Comparison of ENCODE assay signal across 14 cellular contexts in the genomic region with DNA sequence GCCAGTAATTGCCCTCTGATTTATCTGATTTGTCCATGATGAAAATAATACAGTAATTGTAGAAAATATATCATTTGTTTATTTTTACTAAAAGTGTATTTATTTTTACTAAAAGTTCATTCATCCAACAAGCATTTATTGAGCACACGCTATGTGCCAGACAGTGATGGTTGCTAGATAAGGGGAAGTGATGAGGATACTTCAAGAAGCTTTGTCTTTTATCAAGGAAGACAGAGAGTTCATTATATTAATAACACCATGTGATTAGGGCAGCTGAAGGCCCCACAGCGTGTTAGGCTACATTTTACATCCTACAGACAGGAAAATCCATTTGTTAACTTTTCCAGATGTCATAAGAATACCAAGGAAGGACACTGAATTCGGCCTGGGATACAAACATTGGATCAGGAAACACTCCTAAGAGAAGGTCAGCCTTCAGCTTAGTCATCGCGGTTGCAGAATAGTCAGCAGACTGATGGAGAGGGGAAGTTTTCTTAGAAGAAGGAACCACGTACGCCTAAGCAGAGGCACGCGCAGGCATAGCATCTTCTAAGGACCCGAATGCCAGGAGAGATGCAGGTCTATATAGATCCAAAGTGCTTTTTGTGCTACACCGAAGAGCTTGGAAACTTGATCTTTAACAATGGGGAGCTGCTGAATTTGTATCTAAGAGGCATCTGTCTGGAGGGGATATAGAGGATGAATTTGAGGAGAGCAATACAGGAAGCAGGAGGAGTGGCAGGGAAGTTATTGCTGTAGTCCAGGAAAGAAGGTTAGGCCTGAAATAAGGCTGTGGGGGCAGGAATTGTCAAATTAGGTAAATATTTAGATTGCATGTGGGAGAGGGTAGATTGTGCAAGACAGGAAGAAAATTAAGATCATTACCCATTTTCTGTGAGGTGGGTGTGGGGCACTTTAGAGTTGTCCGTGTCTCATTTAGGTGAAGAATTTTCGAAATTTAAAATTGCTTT.
DNase-seq lines count a peak whose midpoint lies in the region; ATAC-seq and TF ChIP-seq lines count a peak whose summit lies in the region.
"Had no signal": no experiment of that assay in that cellular context is flagged by ENCODE, and none has a peak within 500 bp of the region (broad histone marks: within the 10 kb centered on the region; RNA-seq: fewer than 3 reads in every experiment).

No MANE protein-coding gene starts in this region.

- H3K4me3 ChIP-seq in cardiac fibroblast (replicated peaks in 1 of 2; ENCODE audit: low read depth in 2 of 2, low read length in 2 of 2), result no peak overlapping the region
- H3K4me3 ChIP-seq in lung, result no peak overlapping the region
- H3K4me3 ChIP-seq: colonic mucosa, gastroesophageal sphincter, prostate gland, SK-N-MC had no signal

- DNase-seq in COLO829 (ENCODE audit: low spot score) (peak; percentile 100), NOMO-1 treated with DMSO at 0.1 percent for 48 hours (lab: John Stamatoyannopoulos, UW; ENCODE audit: unreplicated experiment) (peak; percentile 39), cardiac fibroblast (ENCODE audit: low read depth in 2 of 2) (peak; percentile 2 to 6), lung (ENCODE audit: low spot score) (peak; percentile 38), SW480 (ENCODE audit: low spot score) (no peak), OCI-M2 (lab: John Stamatoyannopoulos, UW; ENCODE audit: unreplicated experiment) (no peak)
- DNase-seq in NK-92 treated with Interleukin-12 subunit alpha and Interleukin-12 subunit beta, amount 100 ng/mL, for 24 hours (lab: John Stamatoyannopoulos, UW), result no peak
- no peak for DNase-seq in activated CD4-positive, alpha-beta T cell treated with anti-CD3 and anti-CD28 coated beads, Interleukin-2, amount 50 U/mL, for 1 hour
- DNase-seq: colonic mucosa, NCI-H187 treated with DMSO at 0.1 percent for 48 hours had no signal

- TF ChIP-seq CTCF in cardiac fibroblast (IDR thresholded peaks at IDR 0.05; ENCODE audit: low read depth, low read length), result no peak
- no peak for TF ChIP-seq CTCF in lung (IDR thresholded peaks at IDR 0.05; ENCODE audit: control extremely low read depth, extremely low read depth)

- 40 to 51% methylated on average over 13 of the region's 13 CpGs for WGBS in lung, 2 donors

- no peaks in the 10 kb centered on the region for H3K36me3 ChIP-seq in lung (ENCODE audit: control insufficient read depth in 2 of 2, insufficient read depth in 2 of 2, low read length in 2 of 2)
- H3K36me3 ChIP-seq: colonic mucosa, gastroesophageal sphincter, prostate gland had no signal

- H3K9me3 ChIP-seq in lung (ENCODE audit: control insufficient read depth in 2 of 2, insufficient read depth in 1 of 2, low read length in 1 of 2), result peaks cover 0 to 4% of the 10 kb centered on the region in 2 donors
- H3K9me3 ChIP-seq: colonic mucosa, gastroesophageal sphincter, prostate gland had no signal

- H3K27ac ChIP-seq in lung (ENCODE audit: low read depth in 1 of 2, low read length in 1 of 2), result no peak overlapping the region
- H3K27ac ChIP-seq: colonic mucosa, gastroesophageal sphincter, prostate gland, SK-N-MC had no signal

- peak; percentile 69 for ATAC-seq in lung (ENCODE audit: insufficient read depth, low FRiP score)
- ATAC-seq: activated CD4-positive, CD25-positive, alpha-beta regulatory T cell treated with anti-CD3 and anti-CD28 coated beads, Interleukin-2, amount 50 U/mL, for 24 hours; gastroesophageal sphincter had no signal

- no peaks in the 10 kb centered on the region for H3K4me1 ChIP-seq in lung (ENCODE audit: control insufficient read depth in 2 of 2, insufficient read depth in 2 of 2, low read length in 2 of 2)
- H3K4me1 ChIP-seq: colonic mucosa, gastroesophageal sphincter, prostate gland had no signal

- H3K27me3 ChIP-seq in lung (ENCODE audit: control insufficient read depth, insufficient read depth), result no peaks in the 10 kb centered on the region
- H3K27me3 ChIP-seq: colonic mucosa, gastroesophageal sphincter had no signal

Comparison
In these comparisons a context has a peak if more than half of its experiments do, and no peak if none do; other contexts are left out.
1. DNase-seq: peak in COLO829 (single experiment), NOMO-1 treated with DMSO at 0.1 percent for 48 hours (single experiment), cardiac fibroblast (2 of 2) and lung (single experiment); none in SW480 (single experiment), NK-92 treated with Interleukin-12 subunit alpha and Interleukin-12 subunit beta, amount 100 ng/mL, for 24 hours (single experiment), OCI-M2 (single experiment) and activated CD4-positive, alpha-beta T cell treated with anti-CD3 and anti-CD28 coated beads, Interleukin-2, amount 50 U/mL, for 1 hour (single experiment).